10 cellular contexts compared by ENCODE assay signal in genomic region chr1:156963621-156964020, GRCh38. TPM values are rescaled to one million over a fixed set of nuclear protein-coding genes. Genes with fewer than 3 reads are reported as not detected.
DNase-seq lines count a peak whose midpoint lies in the region; ATAC-seq and TF ChIP-seq lines count a peak whose summit lies in the region.
"Had no signal": no experiment of that assay in that cellular context is flagged by ENCODE, and none has a peak within 500 bp of the region (broad histone marks: within the 10 kb centered on the region; RNA-seq: fewer than 3 reads in every experiment).

No MANE protein-coding gene starts in this region.

- DNase-seq in activated CD8-positive, alpha-beta memory T cell treated with anti-CD3 and anti-CD28 coated beads for 24 hours = peak; percentile 67
- no peak for DNase-seq in activated CD8-positive, alpha-beta memory T cell treated with anti-CD3 and anti-CD28 coated beads, Interleukin-2, amount 50 U/mL, for 4 hours
- DNase-seq in activated CD8-positive, alpha-beta T cell treated with anti-CD3 and anti-CD28 coated beads for 36 hours = peak; percentile 59
- DNase-seq in left ventricle myocardium superior (no peak), SJCRH30 (no peak)

- H3K36me3 Mint-ChIP-seq in activated CD8-positive, alpha-beta T cell treated with anti-CD3 and anti-CD28 coated beads for 36 hours (ENCODE audit: low read depth) = no peaks in the 10 kb centered on the region

- H3K36me3 ChIP-seq in thymus (ENCODE audit: control insufficient read depth, insufficient read depth) (no peaks in the 10 kb centered on the region), SJCRH30 (peaks cover 3% of the 10 kb centered on the region; the same call in 1 of the 2 replicates)

- peaks cover 22% of the 10 kb centered on the region for H3K4me1 Mint-ChIP-seq in activated CD8-positive, alpha-beta T cell treated with anti-CD3 and anti-CD28 coated beads for 36 hours (ENCODE audit: low read depth)

- H3K9me3 Mint-ChIP-seq in activated CD8-positive, alpha-beta T cell treated with anti-CD3 and anti-CD28 coated beads for 36 hours = no peaks in the 10 kb centered on the region

- ATAC-seq in activated CD8-positive, alpha-beta T cell treated with anti-CD3 and anti-CD28 coated beads for 36 hours = peak; percentile 82
- ATAC-seq in left ventricle myocardium superior (peak; percentile 59), GM18870 (IDR thresholded peaks at IDR 0.05; ENCODE audit: unreplicated experiment) (no peak), HG02571 (IDR thresholded peaks at IDR 0.05; ENCODE audit: unreplicated experiment) (no peak)
- ATAC-seq: body of pancreas had no signal

- H3K27ac Mint-ChIP-seq in activated CD8-positive, alpha-beta T cell treated with anti-CD3 and anti-CD28 coated beads for 36 hours = peak overlapping the region; percentile 74

- H3K4me1 ChIP-seq in thymus (ENCODE audit: control insufficient read depth, insufficient read depth, low read length) = peaks cover 5% of the 10 kb centered on the region
- H3K4me1 ChIP-seq in SJCRH30 = no peaks in the 10 kb centered on the region
- H3K4me1 ChIP-seq: body of pancreas, Peyer's patch had no signal

- peak overlapping the region; percentile 25 for H3K27ac ChIP-seq in thymus (ENCODE audit: low read depth)
- no peak overlapping the region for H3K27ac ChIP-seq in SJCRH30
- H3K27ac ChIP-seq: body of pancreas, Peyer's patch had no signal

- H3K27me3 ChIP-seq in thymus (ENCODE audit: control insufficient read depth, insufficient read depth) (no peaks in the 10 kb centered on the region), SJCRH30 (no peaks in the 10 kb centered on the region)
- H3K27me3 ChIP-seq: body of pancreas, Peyer's patch had no signal

- CTCF ChIA-PET in activated CD8-positive, alpha-beta T cell treated with anti-CD3 and anti-CD28 coated beads for 36 hours (lab: Charles Lee) = interaction anchor here (1.4 kb wide), 1 partner anchor 37 kb away, joined by 3 read pairs; no protein-coding TSS in a partner anchor

- H3K27me3 Mint-ChIP-seq in activated CD8-positive, alpha-beta T cell treated with anti-CD3 and anti-CD28 coated beads for 36 hours = no peaks in the 10 kb centered on the region

- no peaks in the 10 kb centered on the region for H3K9me3 ChIP-seq in thymus (ENCODE audit: control insufficient read depth)
- H3K9me3 ChIP-seq in SJCRH30 (replicated peaks) = no peaks in the 10 kb centered on the region
- H3K9me3 ChIP-seq: body of pancreas, Peyer's patch had no signal

- POLR2A ChIA-PET in activated CD8-positive, alpha-beta T cell treated with anti-CD3 and anti-CD28 coated beads for 36 hours (lab: Charles Lee) = interaction anchor here (0.6 to 1.0 kb wide), 2 partner anchors 10 to 162 kb away, joined by 3 to 4 read pairs; no protein-coding TSS in a partner anchor

- no peak for TF ChIP-seq CTCF in activated CD8-positive, alpha-beta T cell treated with anti-CD3 and anti-CD28 coated beads for 36 hours (IDR thresholded peaks at IDR 0.05)

- H3K4me3 Mint-ChIP-seq in activated CD8-positive, alpha-beta T cell treated with anti-CD3 and anti-CD28 coated beads for 36 hours = peak overlapping the region; percentile 58

- WGBS in thymus = 11% methylated on average over 3 of the region's 3 CpGs

- no peak overlapping the region for H3K4me3 ChIP-seq in thymus (ENCODE audit: low read length)
- no peak overlapping the region for H3K4me3 ChIP-seq in SJCRH30
- H3K4me3 ChIP-seq: body of pancreas, Peyer's patch had no signal

- intact Hi-C loops in activated CD8-positive, alpha-beta T cell treated with anti-CD3 and anti-CD28 coated beads for 36 hours (cut with micrococcal nuclease) = no loop called here
- intact Hi-C loops in left ventricle myocardium superior (cut with micrococcal nuclease) = no loop called here

RNA-seq across cellular contexts. Expression of gene LRRC71, which starts 43.2 kb away (rescaled TPM):
- total RNA-seq in activated CD8-positive, alpha-beta T cell treated with anti-CD3 and anti-CD28 coated beads for 36 hours = not detected
- 0.17 TPM for total RNA-seq in left ventricle myocardium superior
- polyA plus RNA-seq in thymus = 0.11 TPM
- total RNA-seq in SJCRH30 (2014; rRNA removed; shearing (Covaris generic)) = not detected in 2 replicates
- total RNA-seq: body of pancreas, Peyer's patch had no signal

Comparison
In these comparisons a context has a peak if more than half of its experiments do, and no peak if none do; other contexts are left out.
1. DNase-seq: peak in activated CD8-positive, alpha-beta memory T cell treated with anti-CD3 and anti-CD28 coated beads for 24 hours (single experiment) and activated CD8-positive, alpha-beta T cell treated with anti-CD3 and anti-CD28 coated beads for 36 hours (single experiment); none in activated CD8-positive, alpha-beta memory T cell treated with anti-CD3 and anti-CD28 coated beads, Interleukin-2, amount 50 U/mL, for 4 hours (single experiment), left ventricle myocardium superior (single experiment) and SJCRH30 (0 of 2).
2. ATAC-seq: peak in activated CD8-positive, alpha-beta T cell treated with anti-CD3 and anti-CD28 coated beads for 36 hours (single experiment) and left ventricle myocardium superior (single experiment); none in GM18870 (single experiment) and HG02571 (single experiment).